In the genomic region with DNA sequence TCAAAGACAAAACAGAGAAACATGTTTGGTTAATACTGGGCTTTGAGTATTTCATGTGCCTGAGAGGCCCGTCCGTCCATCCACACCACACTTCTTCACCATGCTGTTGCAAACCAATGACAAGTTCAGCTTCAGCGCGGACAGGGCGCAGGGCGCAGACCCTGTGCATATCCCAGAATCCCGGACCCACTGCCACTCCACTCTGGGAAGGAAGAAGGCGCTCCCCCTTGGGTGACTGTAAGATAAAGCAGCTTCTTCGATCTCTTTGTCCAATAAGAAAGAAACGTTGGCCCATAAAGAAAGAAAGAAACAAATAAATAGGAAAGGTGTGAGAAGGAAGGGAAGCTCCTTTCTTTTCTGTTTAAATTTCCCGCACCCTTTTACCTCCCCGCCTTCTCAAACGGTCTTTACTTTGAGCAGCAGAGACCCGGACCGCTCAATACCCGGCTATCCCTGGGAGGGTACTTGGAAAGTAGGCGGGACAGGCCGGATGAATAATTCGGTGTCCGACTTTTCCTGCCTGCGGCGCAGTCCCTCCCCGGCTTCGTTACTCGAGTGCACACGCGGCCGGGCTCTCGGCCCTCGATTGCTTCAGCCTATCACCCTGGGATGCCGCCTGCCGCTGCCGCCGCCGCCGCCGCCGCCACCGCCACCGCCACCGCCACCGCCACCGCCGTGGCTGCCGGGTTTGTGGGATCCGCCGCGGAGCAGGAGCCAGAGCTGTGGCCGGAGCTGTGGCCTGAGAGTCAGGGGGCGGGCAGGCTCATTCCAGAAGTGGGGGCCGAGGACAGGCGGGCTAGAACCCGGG, we compare ENCODE assay signal across 8 cellular contexts. TPM values are rescaled to one million over a fixed set of nuclear protein-coding genes. Genes with fewer than 3 reads are reported as not detected.
A peak's percentile ranks its signal among the peaks of the same experiment; 100 is the strongest.
DNase-seq lines count a peak whose midpoint lies in the region; ATAC-seq, FAIRE-seq and TF ChIP-seq lines count a peak whose summit lies in the region.

No MANE protein-coding gene starts in this region.

- peaks cover 0 to 9% (median 8%) of the 10 kb centered on the region in 4 experiments; a peak in 5 of 7 replicates for H3K4me1 ChIP-seq in H1 (replicated peaks in 1 of 4; ENCODE audit: control insufficient read depth in 3 of 4, insufficient read depth in 4 of 4, low read length in 3 of 4)

- H3K27me3 ChIP-seq in WERI-Rb-1 (ENCODE audit: insufficient read depth, low read depth, severe bottlenecking): no peaks in the 10 kb centered on the region
- no peaks in the 10 kb centered on the region for H3K27me3 ChIP-seq in H1 (replicated peaks in 1 of 4; ENCODE audit: control insufficient read depth in 3 of 4, extremely low read depth in 1 of 4, insufficient read depth in 3 of 4, low read length in 3 of 4)

- peak overlapping the region; percentile 93 for H4K5ac ChIP-seq in H1 (ENCODE audit: insufficient read length, low read depth, low read length)

- H3K14ac ChIP-seq in H1 (ENCODE audit: insufficient read length): no peak overlapping the region

- in situ Hi-C loops in ACHN (cut with HindIII; ENCODE audit: low pct_ligation_motif_present, low pct_unique_long_range_greater_than_20kb, low sequenced_read_pairs): no loop called here

- H2BK120ac ChIP-seq in H1 (replicated peaks; ENCODE audit: low read depth, low read length): no peak overlapping the region

- peaks cover 5% of the 10 kb centered on the region in 2 experiments for H4K20me1 ChIP-seq in H1 (replicated peaks in 1 of 2; ENCODE audit: control insufficient read depth in 1 of 2, insufficient read depth in 2 of 2, low read length in 2 of 2)

- H3K79me2 ChIP-seq in H1 (ENCODE audit: control insufficient read depth in 1 of 2, insufficient read depth in 2 of 2, low read length in 2 of 2): peaks cover 3 to 40% of the 10 kb centered on the region in 2 experiments; a peak in 3 of 4 replicates

- DNase-seq in ACHN (peak; percentile 99), NCI-H2107 (lab: John Stamatoyannopoulos, UW) (peak; percentile 91), WERI-Rb-1 (peak; percentile 99), H1 (ENCODE audit: low read depth in 1 of 2, low spot score in 2 of 2) (peak; percentile 86 to 87), lower leg skin (ENCODE audit: low spot score in 2 of 2) (peak; percentile 91 to 97)
- peak; percentile 39 for DNase-seq in stimulated activated CD4-positive, alpha-beta T cell treated with anti-CD3 and anti-CD28 coated beads, Interleukin-4, amount 100 ng/mL, for 1 hour

- peak in 1 of 2 experiments; percentile 69; a peak in 1 of 3 replicates for TF ChIP-seq POLR2A in H1 (IDR thresholded peaks at IDR 0.05; ENCODE audit: control extremely low read depth in 1 of 2, low read depth in 2 of 2, low read length in 2 of 2)
- no peak for TF ChIP-seq POLR2A in lower leg skin (IDR thresholded peaks at IDR 0.05)

- H2BK15ac ChIP-seq in H1 (ENCODE audit: low read length): no peak overlapping the region

- peak overlapping the region; percentile 79 for H2BK5ac ChIP-seq in H1 (ENCODE audit: low read depth, low read length)

- no peak overlapping the region for H3K4ac ChIP-seq in H1 (replicated peaks; ENCODE audit: insufficient read length, low read depth, low read length)

- no peak for FAIRE-seq in H1 (lab: Jason Lieb, UNC)

- H2AK5ac ChIP-seq in H1 (ENCODE audit: low read depth, low read length): no peak overlapping the region

- H3K23ac ChIP-seq in H1 (ENCODE audit: insufficient read length): no peak overlapping the region

- ATAC-seq in GM18519 (IDR thresholded peaks at IDR 0.05; ENCODE audit: low FRiP score, unreplicated experiment) (peak; percentile 80), HG03039 (IDR thresholded peaks at IDR 0.05; ENCODE audit: unreplicated experiment) (peak; percentile 70)

- CTCF ChIA-PET in H1 (lab: Charles Lee; ENCODE audit: partially characterized antibody): interaction anchor here (0.9 to 4.4 kb wide), 16 partner anchors 8 to 207 kb away, joined by 3 to 20 read pairs (median 4); no protein-coding TSS in a partner anchor

- peak overlapping the region; percentile 51 for H4K91ac ChIP-seq in H1 (replicated peaks; ENCODE audit: insufficient read length, low read length)

- no peak overlapping the region for H2BK12ac ChIP-seq in H1 (ENCODE audit: low read depth, low read length)

- H3K36me3 ChIP-seq in WERI-Rb-1 (peaks cover 6% of the 10 kb centered on the region; the same call in 1 of the 2 replicates), H1 (ENCODE audit: control insufficient read depth in 2 of 4, insufficient read depth in 4 of 4, low read length in 3 of 4) (no peaks in the 10 kb centered on the region)

- H2AFZ ChIP-seq in H1 (ENCODE audit: low read length): peak overlapping the region; percentile 45

- POLR2A ChIA-PET in H1 (lab: Charles Lee; ENCODE audit: partially characterized antibody): interaction anchor here (0.5 to 2.1 kb wide), 13 partner anchors 18 to 812 kb away, joined by 3 to 14 read pairs (median 3); no protein-coding TSS in a partner anchor

- H3K79me1 ChIP-seq in H1 (ENCODE audit: low read depth, low read length): peaks cover 3% of the 10 kb centered on the region; the same call in 1 of the 2 replicates

- peak overlapping the region; percentile 72 to 96 (median 76) for H3K9ac ChIP-seq in H1 (replicated peaks in 1 of 4; ENCODE audit: extremely low read depth in 1 of 4, low read depth in 3 of 4, low read length in 3 of 4)

- H3K9me3 ChIP-seq in WERI-Rb-1 (ENCODE audit: severe bottlenecking) (no peaks in the 10 kb centered on the region), H1 (ENCODE audit: insufficient read depth in 2 of 2, low read depth in 1 of 2, low read length in 1 of 2) (no peaks in the 10 kb centered on the region)

- H3K56ac ChIP-seq in H1 (replicated peaks; ENCODE audit: insufficient read length, low read depth, low read length): peak overlapping the region; percentile 88

- H3K4me2 ChIP-seq in H1 (ENCODE audit: insufficient read depth in 1 of 2, low read depth in 2 of 2, low read length in 2 of 2): peak overlapping the region; percentile 81 to 95

- H2BK20ac ChIP-seq in H1 (ENCODE audit: low read length): no peak overlapping the region

- TF ChIP-seq CTCF in WERI-Rb-1 (IDR thresholded peaks at IDR 0.05; ENCODE audit: low read depth, low read length): no peak
- TF ChIP-seq CTCF in H1 (IDR thresholded peaks at IDR 0.05; ENCODE audit: control extremely low read depth in 1 of 3, insufficient read depth in 1 of 3, low read depth in 1 of 3, low read length in 3 of 3): peak in 1 of 3 experiments; percentile 4; a peak in 1 of 4 replicates
- TF ChIP-seq CTCF in lower leg skin (IDR thresholded peaks at IDR 0.05): no peak

- no peak; a peak in 1 of 4 replicates for TF ChIP-seq RAD21 in H1 (IDR thresholded peaks at IDR 0.05 in 1 of 2, conservative IDR thresholded peaks at IDR 0.05 in 1 of 2; ENCODE audit: low read depth in 2 of 2, low read length in 2 of 2)

- H4K8ac ChIP-seq in H1 (ENCODE audit: extremely low read depth, insufficient read depth, low read length): peak overlapping the region; percentile 92

- peak in 1 of 2 experiments; percentile 60; a peak in 1 of 3 replicates for TF ChIP-seq EP300 in H1 (IDR thresholded peaks at IDR 0.05; ENCODE audit: borderline replicate concordance in 1 of 2, low read depth in 2 of 2, low read length in 2 of 2)

- H3K4me3 ChIP-seq in WERI-Rb-1 (ENCODE audit: low read depth, low read length): peak overlapping the region; percentile 77
- peak overlapping the region; percentile 82 to 100 (median 92) for H3K4me3 ChIP-seq in H1 (ENCODE audit: extremely low read depth in 1 of 4, insufficient read depth in 2 of 4, low read depth in 3 of 4, low read length in 4 of 4)
- peak overlapping the region; percentile 96 for H3K4me3 ChIP-seq in lower leg skin (ENCODE audit: low read depth, poor library complexity, severe bottlenecking)

- peak overlapping the region; percentile 48; the same call in 1 of the 2 replicates for H3K18ac ChIP-seq in H1 (ENCODE audit: extremely low read depth, low read length)

- peaks cover 8% of the 10 kb centered on the region; the same call in 1 of the 2 replicates for H3K23me2 ChIP-seq in H1 (ENCODE audit: low read depth, low read length)

- 1% methylated on average over 31 of the region's 53 CpGs; no CpG with 5 or more reads in 1 of the 2 experiments for WGBS in H1 (ENCODE audit: extremely low coverage in 1 of 2, insufficient coverage in 1 of 2, insufficient read length in 1 of 2, insufficient replicate concordance in 2 of 2, low coverage in 1 of 2, low lambda C conversion rate in 2 of 2, missing lambda C conversion rate in 1 of 2), 2 experiments
- WGBS in lower leg skin, 2 donors: 1 to 3% methylated on average over 41 to 53 of the region's 53 CpGs

- intact Hi-C loops in lower leg skin (cut with DNase I; ENCODE audit: low total_unique reads): no loop called here

- peak overlapping the region; percentile 88 for H3K27ac ChIP-seq in WERI-Rb-1
- peak overlapping the region; percentile 54; the same call in 1 of the 2 replicates for H3K27ac ChIP-seq in H1 (ENCODE audit: low read depth, low read length)

TF ChIP-seq in H1, 55 proteins besides CTCF, POLR2A, EP300 and RAD21 (continues in another document):
- TF ChIP-seq NANOG (IDR thresholded peaks at IDR 0.05; ENCODE audit: insufficient read depth, low read depth, low read length, poor library complexity, severe bottlenecking): no peak
- no peak for TF ChIP-seq SP2 (IDR thresholded peaks at IDR 0.05; ENCODE audit: low read length)
- TF ChIP-seq JUND (IDR thresholded peaks at IDR 0.05; ENCODE audit: low read length): no peak
- TF ChIP-seq, protein P1, sequence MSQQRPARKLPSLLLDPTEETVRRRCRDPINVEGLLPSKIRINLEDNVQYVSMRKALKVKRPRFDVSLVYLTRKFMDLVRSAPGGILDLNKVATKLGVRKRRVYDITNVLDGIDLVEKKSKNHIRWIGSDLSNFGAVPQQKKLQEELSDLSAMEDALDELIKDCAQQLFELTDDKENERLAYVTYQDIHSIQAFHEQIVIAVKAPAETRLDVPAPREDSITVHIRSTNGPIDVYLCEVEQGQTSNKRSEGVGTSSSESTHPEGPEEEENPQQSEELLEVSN (IDR thresholded peaks at IDR 0.05): peak; percentile 89
- no peak for TF ChIP-seq JUN (IDR thresholded peaks at IDR 0.05; ENCODE audit: low read depth, low read length)
- no peak for TF ChIP-seq TEAD4 (IDR thresholded peaks at IDR 0.05; ENCODE audit: low read depth, low read length)
- TF ChIP-seq KDM1A (IDR thresholded peaks at IDR 0.05; ENCODE audit: borderline replicate concordance, low read length): no peak
- TF ChIP-seq TAF1 (IDR thresholded peaks at IDR 0.05; ENCODE audit: low read depth, low read length): peak; percentile 63; the same call in 1 of the 2 replicates

RNA-seq across cellular contexts. Expression of a gene that starts 0.6 kb away (rescaled TPM):
- total RNA-seq in H1 (2021; fragmentation: NEBNext Ultra II Directional; extraction: Animal tissue kit (Norgen Biotek cat#: 25700)): 31.2 and 32.5 TPM in 2 replicates
- polyA plus RNA-seq in H1 (2011; rRNA removed): 15.9 and 18.3 TPM in 2 replicates
- polyA plus RNA-seq in H1 (2011; cell fraction: cytosol; rRNA removed): 22.8 TPM
- 49.7 TPM for polyA plus RNA-seq in H1 (2011; cell fraction: nucleus; rRNA removed)
- 11.0 to 15.3 TPM (median 14.4 TPM) in 4 replicates for polyA plus RNA-seq in H1 (2012, experiment 1 of 2)
- 0.58 TPM for polyA plus RNA-seq in H1 (2012, experiment 2 of 2)
- 18.8 TPM for polyA plus RNA-seq in H1 (2013, experiment 1 of 2)
- polyA plus RNA-seq in H1 (2013, experiment 2 of 2): 16.6 TPM
- 85.6 and 86.2 TPM in 2 replicates for polyA minus RNA-seq in H1 (2011; rRNA and poly(A)+ RNA removed)
- polyA minus RNA-seq in H1 (2011; cell fraction: cytosol; rRNA and poly(A)+ RNA removed): 36.5 TPM
- polyA minus RNA-seq in H1 (2011; cell fraction: nucleus; rRNA and poly(A)+ RNA removed): 128 TPM
- total RNA-seq in lower leg skin: 10 to 100 TPM; 26.0 to 51.4 (median 31.0) TPM

Comparison
In these comparisons a context has a peak if more than half of its experiments do, and no peak if none do; other contexts are left out.
1. Peak in every context shown above with its lines: DNase-seq, ATAC-seq, H3K4me3 ChIP-seq and H3K27ac ChIP-seq.
2. DNase-seq: peak in every context shown above with its lines; median percentile 99 in ACHN; 99 in WERI-Rb-1; 94 in lower leg skin; 91 in NCI-H2107; 86 in H1; 39 in stimulated activated CD4-positive, alpha-beta T cell treated with anti-CD3 and anti-CD28 coated beads, Interleukin-4, amount 100 ng/mL, for 1 hour.